30 cellular contexts compared by ENCODE assay signal in genomic region chr15:44145495-44145894, GRCh38. TPM values are rescaled to one million over a fixed set of nuclear protein-coding genes. Genes with fewer than 3 reads are reported as not detected.
"Had no signal": no experiment of that assay in that cellular context is flagged by ENCODE, and none has a peak within 500 bp of the region (broad histone marks: within the 10 kb centered on the region; RNA-seq: fewer than 3 reads in every experiment).

No MANE protein-coding gene starts in this region.

- H3K4me3 Mint-ChIP-seq: activated CD8-positive, alpha-beta memory T cell treated with anti-CD3 and anti-CD28 coated beads, Interleukin-2, amount 10 ng/mL, durations not matched to agents 7 days and 5 days; activated naive CD4-positive, alpha-beta T cell treated with anti-CD3 and anti-CD28 coated beads, Interleukin-2, amount 50 U/mL, for 24 hours; activated T-cell treated with anti-CD3 and anti-CD28 coated beads, Interleukin-2, amount 50 U/mL, for 24 hours; activated T-helper 1 cell treated with anti-CD3 and anti-CD28 coated beads, Interleukin-12 subunit alpha, Interleukin-12 subunit beta, Interleukin-2, Interleukin-4 antibody, amounts not matched to agents 30 ng/mL and 10 ng/mL and 1 ng/mL, durations not matched to agents 14 hours and 24 hours and 36 hours; T-helper 1 cell treated with Interleukin-12 subunit alpha and Interleukin-12 subunit beta and Interleukin-4 antibody, amounts not matched to agents 30 μg/mL and 1 μg/mL, for 36 hours; WTC11 had no signal

- H3K27ac ChIP-seq: SK-N-MC had no signal

- H3K27ac Mint-ChIP-seq: activated CD8-positive, alpha-beta memory T cell treated with anti-CD3 and anti-CD28 coated beads, Interleukin-2, amount 10 ng/mL, durations not matched to agents 7 days and 5 days; activated naive CD4-positive, alpha-beta T cell treated with anti-CD3 and anti-CD28 coated beads, Interleukin-2, amount 50 U/mL, for 24 hours; activated T-cell treated with anti-CD3 and anti-CD28 coated beads, Interleukin-2, amount 50 U/mL, for 24 hours; activated T-helper 1 cell treated with anti-CD3 and anti-CD28 coated beads, Interleukin-12 subunit alpha, Interleukin-12 subunit beta, Interleukin-2, Interleukin-4 antibody, amounts not matched to agents 30 ng/mL and 10 ng/mL and 1 ng/mL, durations not matched to agents 14 hours and 24 hours and 36 hours; T-helper 1 cell treated with Interleukin-12 subunit alpha and Interleukin-12 subunit beta and Interleukin-4 antibody, amounts not matched to agents 30 μg/mL and 1 μg/mL, for 36 hours; WTC11 had no signal

- DNase-seq: activated CD4-positive, alpha-beta T cell treated with anti-CD3 and anti-CD28 coated beads for 48 hours; activated CD4-positive, alpha-beta T cell treated with anti-CD3 and anti-CD28 coated beads, Interleukin-2, amount 50 U/mL, for 4 hours; activated CD4-positive, CD25-positive, alpha-beta regulatory T cell treated with anti-CD3 and anti-CD28 coated beads, Interleukin-2, amount 50 U/mL, for 72 hours; activated CD8-positive, alpha-beta memory T cell treated with anti-CD3 and anti-CD28 coated beads, Interleukin-2, amount 10 ng/mL, durations not matched to agents 7 days and 5 days; activated effector memory CD4-positive, alpha-beta T cell treated with Interleukin-2 at 50 U/mL for 16 hours; activated naive CD4-positive, alpha-beta T cell; activated T-cell treated with anti-CD3 and anti-CD28 coated beads, Interleukin-2, amount 50 U/mL, for 24 hours; amygdala; MG63; MV-4-11; NCI-H1092 treated with DMSO at 0.1 percent for 48 hours; NCI-H1417 treated with DMSO at 0.1 percent for 48 hours; NCI-H1694; NCI-H2029; NCI-H2107; NCI-H2171 treated with DMSO at 0.1 percent for 48 hours; NCI-H226; NCI-H526; NCI-H774; RPMI8226 had no signal

- H3K9me3 ChIP-seq: MG63 had no signal

- H3K36me3 ChIP-seq: MG63 had no signal

- H3K4me3 ChIP-seq: MG63, SK-N-MC had no signal

- H3K36me3 Mint-ChIP-seq: activated CD8-positive, alpha-beta memory T cell treated with anti-CD3 and anti-CD28 coated beads, Interleukin-2, amount 10 ng/mL, durations not matched to agents 7 days and 5 days; activated naive CD4-positive, alpha-beta T cell treated with anti-CD3 and anti-CD28 coated beads, Interleukin-2, amount 50 U/mL, for 24 hours; WTC11 had no signal

- H3K27me3 ChIP-seq: MG63 had no signal

- H3K4me1 Mint-ChIP-seq: activated CD8-positive, alpha-beta memory T cell treated with anti-CD3 and anti-CD28 coated beads, Interleukin-2, amount 10 ng/mL, durations not matched to agents 7 days and 5 days; activated naive CD4-positive, alpha-beta T cell treated with anti-CD3 and anti-CD28 coated beads, Interleukin-2, amount 50 U/mL, for 24 hours; WTC11 had no signal

- H3K9me3 Mint-ChIP-seq: activated naive CD4-positive, alpha-beta T cell treated with anti-CD3 and anti-CD28 coated beads, Interleukin-2, amount 50 U/mL, for 24 hours; activated T-cell treated with anti-CD3 and anti-CD28 coated beads, Interleukin-2, amount 50 U/mL, for 24 hours; activated T-helper 1 cell treated with anti-CD3 and anti-CD28 coated beads, Interleukin-12 subunit alpha, Interleukin-12 subunit beta, Interleukin-2, Interleukin-4 antibody, amounts not matched to agents 30 ng/mL and 10 ng/mL and 1 ng/mL, durations not matched to agents 14 hours and 24 hours and 36 hours; T-helper 1 cell treated with Interleukin-12 subunit alpha and Interleukin-12 subunit beta and Interleukin-4 antibody, amounts not matched to agents 30 μg/mL and 1 μg/mL, for 36 hours; WTC11 had no signal

- ATAC-seq: activated CD8-positive, alpha-beta memory T cell treated with anti-CD3 and anti-CD28 coated beads, Interleukin-2, amount 10 ng/mL, durations not matched to agents 7 days and 5 days; HepG2; Panc1; Right ventricle myocardium inferior; WTC11 had no signal

RNA-seq across cellular contexts. Expression of gene FRMD5, which starts 49.6 kb away (rescaled TPM):
- total RNA-seq: activated T-helper 1 cell treated with anti-CD3 and anti-CD28 coated beads, Interleukin-12 subunit alpha, Interleukin-12 subunit beta, Interleukin-2, Interleukin-4 antibody, amounts not matched to agents 30 ng/mL and 10 ng/mL and 1 ng/mL, durations not matched to agents 14 hours and 24 hours and 36 hours; NCI-H460; OCI-LY7 had no signal
